Comparison of ENCODE assay signal across 8 cellular contexts in genomic region chr14:23160924-23161522, GRCh38. TPM values are rescaled to one million over a fixed set of nuclear protein-coding genes. Genes with fewer than 3 reads are reported as not detected.
DNase-seq lines count a peak whose midpoint lies in the region; ATAC-seq and TF ChIP-seq lines count a peak whose summit lies in the region.

No MANE protein-coding gene starts in this region.

- peak; percentile 93 for DNase-seq in GM23248
- DNase-seq in T1000 (lab: John Stamatoyannopoulos, UW) = peak; percentile 41
- DNase-seq in omental fat pad (ENCODE audit: low spot score) = no peak
- DNase-seq in NCI-H2107 treated with DMSO at 0.1 percent for 48 hours (lab: John Stamatoyannopoulos, UW; ENCODE audit: unreplicated experiment) = no peak
- no peak for DNase-seq in MM.1S
- DNase-seq in activated CD4-positive, CD25-positive, alpha-beta regulatory T cell (lab: John Stamatoyannopoulos, UW) = no peak

- TF ChIP-seq POLR2A in gastroesophageal sphincter (IDR thresholded peaks at IDR 0.05) = no peak

- H3K27me3 ChIP-seq in GM23248 (replicated peaks; ENCODE audit: insufficient read depth) = no peaks in the 10 kb centered on the region
- no peaks in the 10 kb centered on the region for H3K27me3 ChIP-seq in gastroesophageal sphincter
- no peaks in the 10 kb centered on the region for H3K27me3 ChIP-seq in MM.1S (replicated peaks; ENCODE audit: insufficient read depth, low read length)

- ATAC-seq in gastroesophageal sphincter = peak; percentile 76
- peak; percentile 87 for ATAC-seq in omental fat pad (ENCODE audit: low FRiP score)
- no peak for ATAC-seq in GM19035 (IDR thresholded peaks at IDR 0.05; ENCODE audit: unreplicated experiment)

- H3K27ac ChIP-seq in GM23248 = peak overlapping the region; percentile 33
- H3K27ac ChIP-seq in gastroesophageal sphincter = peak overlapping the region in 3 of 4 donors; percentile 50 to 63 (median 55)
- H3K27ac ChIP-seq in MM.1S (ENCODE audit: low read length) = no peak overlapping the region

- 44% methylated on average over 11 of the region's 11 CpGs for WGBS in GM23248 (ENCODE audit: low coverage in 1 of 2, low lambda C conversion rate in 2 of 2, missing lambda C conversion rate in 2 of 2), 2 experiments
- 2 to 7% methylated on average over 3 to 4 of the region's 11 CpGs for WGBS in gastroesophageal sphincter (ENCODE audit: low coverage in 1 of 2), 2 donors

- H3K4me3 ChIP-seq in GM23248 (peak overlapping the region; percentile 32; the same call in 1 of the 2 replicates), gastroesophageal sphincter (no peak overlapping the region), MM.1S (ENCODE audit: low read length) (no peak overlapping the region)

- no peak for TF ChIP-seq EP300 in gastroesophageal sphincter (IDR thresholded peaks at IDR 0.05)

- H3K36me3 ChIP-seq in GM23248 (ENCODE audit: low read depth) (no peaks in the 10 kb centered on the region), gastroesophageal sphincter (peaks cover 0 to 48% of the 10 kb centered on the region in 2 donors), MM.1S (replicated peaks; ENCODE audit: insufficient read depth, low read length) (no peaks in the 10 kb centered on the region)

- H4K20me1 ChIP-seq in GM23248 (ENCODE audit: insufficient read depth) = no peaks in the 10 kb centered on the region
- no peaks in the 10 kb centered on the region for H4K20me1 ChIP-seq in MM.1S (ENCODE audit: insufficient read depth, low read length)

- H3K9me3 ChIP-seq in GM23248 (ENCODE audit: low read depth) (no peaks in the 10 kb centered on the region), gastroesophageal sphincter (no peaks in the 10 kb centered on the region), MM.1S (replicated peaks; ENCODE audit: insufficient read depth, low read length) (no peaks in the 10 kb centered on the region)

- in situ Hi-C loops in GM23248 (cut with MboI) = no loop called here

- H3K4me1 ChIP-seq in GM23248 (ENCODE audit: insufficient read depth) = peaks cover 9% of the 10 kb centered on the region
- peaks cover 0 to 22% (median under 1%) of the 10 kb centered on the region in 3 donors for H3K4me1 ChIP-seq in gastroesophageal sphincter
- no peaks in the 10 kb centered on the region for H3K4me1 ChIP-seq in MM.1S (ENCODE audit: low read length)

- H3K9ac ChIP-seq in GM23248 (peak overlapping the region; percentile 44; the same call in 1 of the 2 replicates), MM.1S (ENCODE audit: low read length) (no peak overlapping the region)

- H3K9me2 ChIP-seq in GM23248 (ENCODE audit: insufficient read depth) (no peaks in the 10 kb centered on the region), MM.1S (replicated peaks; ENCODE audit: insufficient read depth, low read length) (no peaks in the 10 kb centered on the region)

- H3K79me2 ChIP-seq in GM23248 (ENCODE audit: insufficient read depth) (no peaks in the 10 kb centered on the region), MM.1S (ENCODE audit: low read length) (no peaks in the 10 kb centered on the region)

- H3K4me2 ChIP-seq in GM23248 (ENCODE audit: unreplicated experiment) (peak overlapping the region; percentile 56), MM.1S (ENCODE audit: low read depth, low read length) (no peak overlapping the region)

- peaks cover 9% of the 10 kb centered on the region for H3F3A ChIP-seq in GM23248 (ENCODE audit: insufficient read depth)
- no peaks in the 10 kb centered on the region for H3F3A ChIP-seq in MM.1S (ENCODE audit: insufficient read depth, low read length)

- H2AFZ ChIP-seq in GM23248 (peak overlapping the region; percentile 33; the same call in 1 of the 2 replicates), MM.1S (ENCODE audit: low read length) (no peak overlapping the region)

- TF ChIP-seq CTCF in gastroesophageal sphincter (IDR thresholded peaks at IDR 0.05) (no peak), omental fat pad (IDR thresholded peaks at IDR 0.05) (no peak), MM.1S (IDR thresholded peaks at IDR 0.05; ENCODE audit: low read length) (no peak)

RNA-seq across cellular contexts. Expression of gene SLC7A8, which starts 22.4 kb away (rescaled TPM):
- 2.7 and 6.7 TPM in 2 replicates for total RNA-seq in GM23248 (2014; rRNA removed; shearing (Covaris generic))
- 9.8 and 9.9 TPM in 2 replicates for polyA plus RNA-seq in GM23248 (2016; fragmentation: Nextera tagmentation; extraction: Ambion mirVana)
- total RNA-seq in gastroesophageal sphincter (10 to 100 TPM; 21.6 to 56.7 (median 32.2) TPM), omental fat pad (100 to 1,000 TPM in 1 of 4 donors, 10 to 100 TPM in 3; 40.2 to 106 (median 92.1) TPM)

RNA-seq across cellular contexts. Expression of gene CEBPE, which starts 42.0 kb away (rescaled TPM):
- not detected in 2 replicates for total RNA-seq in GM23248 (2014; rRNA removed; shearing (Covaris generic))
- not detected in 2 replicates for polyA plus RNA-seq in GM23248 (2016; fragmentation: Nextera tagmentation; extraction: Ambion mirVana)
- total RNA-seq in gastroesophageal sphincter (not detected), omental fat pad (1 to 10 TPM in 1 of 4 donors, under 1 TPM in 2, not detected in 1; 0.36 to 2.7 (median 0.37) TPM)

RNA-seq across cellular contexts. Expression of gene CIROP, which starts 56.2 kb away (rescaled TPM):
- not detected in 2 replicates for total RNA-seq in GM23248 (2014; rRNA removed; shearing (Covaris generic))
- polyA plus RNA-seq in GM23248 (2016; fragmentation: Nextera tagmentation; extraction: Ambion mirVana) = 0.09 TPM in 1 of 2 replicates, not detected in the other
- total RNA-seq in gastroesophageal sphincter (under 1 TPM in 2 of 4 donors, not detected in 2; 0.13 to 0.31 TPM), omental fat pad (under 1 TPM in 1 of 4 donors, not detected in 3; 0.25 TPM)

Comparison
In these comparisons a context has a peak if more than half of its experiments do, and no peak if none do; other contexts are left out.
1. DNase-seq: peak in GM23248 (single experiment) and T1000 (single experiment); none in omental fat pad (single experiment), NCI-H2107 treated with DMSO at 0.1 percent for 48 hours (single experiment), MM.1S (single experiment) and activated CD4-positive, CD25-positive, alpha-beta regulatory T cell (0 of 4).